Comparison of ENCODE assay signal across 26 cellular contexts in genomic region chr6:12029979-12030737, GRCh38.
"Had no signal": no experiment of that assay in that cellular context is flagged by ENCODE, and none has a peak within 500 bp of the region (broad histone marks: within the 10 kb centered on the region; RNA-seq: fewer than 3 reads in every experiment).

No MANE protein-coding gene starts in this region.

- H3K36me3 ChIP-seq: esophagus squamous epithelium, left lung, ovary had no signal

- H3K27ac ChIP-seq: heart right ventricle, left lung, ovary, psoas muscle, skin epidermis, spleen, testis, tibial artery had no signal

- H3K27me3 Mint-ChIP-seq: effector memory CD8-positive, alpha-beta T cell; naive thymus-derived CD8-positive, alpha-beta T cell; stimulated activated memory B cell treated with anti-CD40 and anti-IgM and Interleukin-4, amounts not matched to agents 10 μg/mL and 1 μg/mL and 100 μg/mL, for 72 hours; type B pancreatic cell had no signal

- H3K27ac Mint-ChIP-seq: effector memory CD8-positive, alpha-beta T cell; nephron progenitor cell; stimulated activated memory B cell treated with anti-CD40 and anti-IgM and Interleukin-4, amounts not matched to agents 10 μg/mL and 1 μg/mL and 100 μg/mL, for 72 hours; type B pancreatic cell had no signal

- ATAC-seq: effector memory CD8-positive, alpha-beta T cell; heart right ventricle; left cardiac atrium; left lung; naive thymus-derived CD8-positive, alpha-beta T cell; psoas muscle; right cardiac atrium; stimulated activated memory B cell treated with anti-CD40 and anti-IgM and Interleukin-4, amounts not matched to agents 10 μg/mL and 1 μg/mL and 100 μg/mL, for 72 hours had no signal

- H3K27me3 ChIP-seq: esophagus squamous epithelium, heart right ventricle, left lung, ovary, spleen, testis, tibial artery had no signal

- H3K9me3 ChIP-seq: esophagus squamous epithelium, ovary, testis had no signal

- H3K4me3 Mint-ChIP-seq: effector memory CD8-positive, alpha-beta T cell; nephron progenitor cell; stimulated activated memory B cell treated with anti-CD40 and anti-IgM and Interleukin-4, amounts not matched to agents 10 μg/mL and 1 μg/mL and 100 μg/mL, for 72 hours; type B pancreatic cell had no signal

- DNase-seq: cortex of kidney; effector memory CD8-positive, alpha-beta T cell; erythroblast; esophagus squamous epithelium; foreskin melanocyte; glutamatergic neuron; heart right ventricle; hippocampal formation; left cardiac atrium; left lung; naive thymus-derived CD8-positive, alpha-beta T cell; nephron progenitor cell; occipital lobe; ovary; posterior cingulate gyrus; psoas muscle; right cardiac atrium; spleen; stimulated activated CD4-positive, alpha-beta T cell treated with anti-CD3 and anti-CD28 coated beads, Interleukin-4, amount 100 ng/mL, for 4 hours; stimulated activated naive CD8-positive, alpha-beta T cell treated with anti-CD3 and anti-CD28 coated beads, Interleukin-15, Interleukin-2, amounts not matched to agents 100 U/mL and 50 U/mL, for 24 hours; substantia nigra; testis; tibial artery had no signal

- H3K4me3 ChIP-seq: heart right ventricle, left lung, ovary, psoas muscle, skin epidermis, spleen, testis, tibial artery had no signal
